ENCODE assay signal across 12 cellular contexts in genomic region chr1:167617950-167618269, GRCh38. TPM values are rescaled to one million over a fixed set of nuclear protein-coding genes. Genes with fewer than 3 reads are reported as not detected.
DNase-seq lines count a peak whose midpoint lies in the region; ATAC-seq and TF ChIP-seq lines count a peak whose summit lies in the region.
"Had no signal": no experiment of that assay in that cellular context is flagged by ENCODE, and none has a peak within 500 bp of the region (broad histone marks: within the 10 kb centered on the region; RNA-seq: fewer than 3 reads in every experiment).

No MANE protein-coding gene starts in this region.

- no peaks in the 10 kb centered on the region for H3K27me3 Mint-ChIP-seq in naive B cell

- TF ChIP-seq CTCF in HL-60 (IDR thresholded peaks at IDR 0.05; ENCODE audit: insufficient read depth, low read length): no peak
- no peak for TF ChIP-seq CTCF in adrenal gland (IDR thresholded peaks at IDR 0.05)

- peak overlapping the region; percentile 32 to 99 (median 97) for H3K27ac Mint-ChIP-seq in naive B cell

- 51 to 68% (median 58%) methylated on average over 4 of the region's 4 CpGs for WGBS in adrenal gland, 4 donors

- peak overlapping the region; percentile 78 for H3K4me2 ChIP-seq in BLaER1

- intact Hi-C loops in adrenal gland (cut with DNase I): no loop called here

- peak in 1 of 2 donors; percentile 1 for ATAC-seq in naive B cell (ENCODE audit: low read depth in 2 of 2)
- ATAC-seq in GM18502 (IDR thresholded peaks at IDR 0.05; ENCODE audit: poor library complexity, unreplicated experiment): no peak

- H3K4me1 Mint-ChIP-seq in naive B cell: peaks cover 73 to 91% (median 76%) of the 10 kb centered on the region in 3 donors

- H3K4me3 ChIP-seq in BLaER1 (peak overlapping the region; percentile 3), HL-60 (replicated peaks; ENCODE audit: insufficient read depth, low read length) (no peak overlapping the region), adrenal gland (no peak overlapping the region)

- peak overlapping the region; percentile 41 to 92 (median 87) for H3K4me3 Mint-ChIP-seq in naive B cell
- H3K4me3 Mint-ChIP-seq: nephron had no signal

- peak overlapping the region; percentile 98 for H3K27ac ChIP-seq in BLaER1
- H3K27ac ChIP-seq in HL-60 (replicated peaks): peak overlapping the region; percentile 76
- peak overlapping the region in 3 of 5 donors; percentile 44 to 87 (median 66) for H3K27ac ChIP-seq in adrenal gland

- no peaks in the 10 kb centered on the region for H3K36me3 ChIP-seq in BLaER1
- no peaks in the 10 kb centered on the region for H3K36me3 ChIP-seq in adrenal gland (replicated peaks in 1 of 2)
- H3K36me3 ChIP-seq: thoracic aorta had no signal

- H3K4me1 ChIP-seq in BLaER1 (peaks cover 73% of the 10 kb centered on the region), adrenal gland (replicated peaks in 1 of 2) (peaks cover 0 to 16% of the 10 kb centered on the region in 2 donors)

- no peak for TF ChIP-seq POLR2A in adrenal gland (IDR thresholded peaks at IDR 0.05)

- peaks cover 22% of the 10 kb centered on the region for H3K9me3 ChIP-seq in BLaER1
- H3K9me3 ChIP-seq in adrenal gland (replicated peaks in 1 of 3): no peaks in the 10 kb centered on the region
- H3K9me3 ChIP-seq: thoracic aorta had no signal

- H3K9me3 Mint-ChIP-seq in naive B cell: peaks cover 0 to 4% (median 0%) of the 10 kb centered on the region in 7 donors

- DNase-seq in HL-60 (ENCODE audit: low read depth in 1 of 2, low spot score in 1 of 2) (no peak), adrenal gland (no peak), naive B cell (no peak), NCI-H2227 treated with DMSO at 0.1 percent for 48 hours (lab: John Stamatoyannopoulos, UW) (no peak)
- DNase-seq in stimulated activated CD4-positive, alpha-beta T cell treated with anti-CD3 and anti-CD28 coated beads, Interleukin-4, amount 100 ng/mL, for 4 hours: no peak
- DNase-seq in stimulated activated CD4-positive, alpha-beta T cell treated with anti-CD3 and anti-CD28 coated beads, Interleukin-4, amount 100 ng/mL, for 24 hours: no peak
- DNase-seq: activated CD4-positive, alpha-beta T cell treated with anti-CD3 and anti-CD28 coated beads for 1 hour; SHP77 treated with DMSO at 0.1 percent for 48 hours had no signal

- no peaks in the 10 kb centered on the region for H3K27me3 ChIP-seq in BLaER1
- H3K27me3 ChIP-seq in HL-60 (ENCODE audit: insufficient read depth, poor library complexity, severe bottlenecking): no peaks in the 10 kb centered on the region
- no peaks in the 10 kb centered on the region for H3K27me3 ChIP-seq in adrenal gland

- no peaks in the 10 kb centered on the region for H4K20me1 ChIP-seq in BLaER1

- H3K36me3 Mint-ChIP-seq in naive B cell: no peaks in the 10 kb centered on the region

- H3K9ac ChIP-seq in BLaER1: peak overlapping the region; percentile 88

RNA-seq across cellular contexts. Expression of gene RCSD1, which starts 12.1 kb away (rescaled TPM):
- total RNA-seq in adrenal gland: 10 to 100 TPM in 6 of 8 donors, 1 to 10 TPM in 2; 8.5 to 15.4 (median 11.9) TPM
- 1 to 10 TPM; 3.3 to 8.8 (median 5.0) TPM for polyA plus RNA-seq in adrenal gland
- polyA plus RNA-seq in naive B cell (ENCODE audit: low read depth in 6 of 6): 100 to 1,000 TPM; 273 to 418 (median 333) TPM

Comparison
In these comparisons a context has a peak if more than half of its experiments do, and no peak if none do; other contexts are left out.
1. RNA of gene RCSD1, which starts 12.1 kb away (polyA plus RNA-seq): 273 to 418 TPM in naive B cell; 3.3 to 8.8 TPM in adrenal gland; every median in the first group is over 10 times any median in the second.
2. Peak in every context shown above with its lines, with median percentiles within 50 percentile points of each other: H3K27ac ChIP-seq.